In the genomic region with DNA sequence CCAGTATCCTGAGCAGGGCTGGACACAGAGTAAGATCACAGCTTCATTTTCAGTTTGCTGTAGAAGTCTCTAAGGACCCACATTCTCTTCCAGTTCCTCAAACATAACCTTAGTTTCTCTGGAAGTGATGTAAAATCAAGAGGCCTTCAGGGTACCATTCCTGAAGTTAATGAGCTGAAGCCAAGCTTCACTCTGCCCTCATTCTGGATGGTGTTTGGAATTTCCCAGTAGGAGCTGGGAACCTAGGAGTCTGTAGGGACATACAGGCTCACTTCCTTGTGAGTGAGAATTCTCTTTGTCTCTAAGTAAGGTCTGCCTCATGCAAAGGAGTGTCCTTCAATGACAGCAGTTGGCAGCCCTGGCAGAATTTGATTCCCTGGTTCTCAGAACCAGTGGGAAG, we compare ENCODE assay signal across 18 cellular contexts.
DNase-seq lines count a peak whose midpoint lies in the region; ATAC-seq and FAIRE-seq lines count a peak whose summit lies in the region.
"Had no signal": no experiment of that assay in that cellular context is flagged by ENCODE, and none has a peak within 500 bp of the region (broad histone marks: within the 10 kb centered on the region; RNA-seq: fewer than 3 reads in every experiment).

No MANE protein-coding gene starts in this region.

- in situ Hi-C loops in G401 (cut with HindIII; ENCODE audit: low sequenced_read_pairs): no loop called here

- DNase-seq in HTR-8/SVneo (ENCODE audit: insufficient read length, low spot score) (no peak), glomerular visceral epithelial cell (ENCODE audit: extremely low spot score) (peak; percentile 41), left kidney (ENCODE audit: low read depth, low spot score) (peak; percentile 36), NCI-H446 treated with DMSO at 0.1 percent for 48 hours (lab: John Stamatoyannopoulos, UW) (no peak), G401 (ENCODE audit: low spot score) (no peak)
- DNase-seq: C1 segment of cervical spinal cord; CD4-positive, alpha-beta T cell; DMS153; DMS79 treated with DMSO at 0.1 percent for 48 hours; EL; GDM1; HCEC 1CT; HFFc6 had no signal

- peak; percentile 52 for FAIRE-seq in HTR-8/SVneo (lab: Jason Lieb, UNC)
- FAIRE-seq: D721Med, GM12892, GM19239 had no signal

- ATAC-seq in HG02885 (IDR thresholded peaks at IDR 0.05; ENCODE audit: poor library complexity, unreplicated experiment) (no peak), HG02798 (IDR thresholded peaks at IDR 0.05; ENCODE audit: poor library complexity, unreplicated experiment) (no peak)

Comparison
In these comparisons a context has a peak if more than half of its experiments do, and no peak if none do; other contexts are left out.
1. DNase-seq: peak in glomerular visceral epithelial cell (single experiment) and left kidney (single experiment); none in HTR-8/SVneo (single experiment), NCI-H446 treated with DMSO at 0.1 percent for 48 hours (single experiment) and G401 (single experiment).